In the genomic region with DNA sequence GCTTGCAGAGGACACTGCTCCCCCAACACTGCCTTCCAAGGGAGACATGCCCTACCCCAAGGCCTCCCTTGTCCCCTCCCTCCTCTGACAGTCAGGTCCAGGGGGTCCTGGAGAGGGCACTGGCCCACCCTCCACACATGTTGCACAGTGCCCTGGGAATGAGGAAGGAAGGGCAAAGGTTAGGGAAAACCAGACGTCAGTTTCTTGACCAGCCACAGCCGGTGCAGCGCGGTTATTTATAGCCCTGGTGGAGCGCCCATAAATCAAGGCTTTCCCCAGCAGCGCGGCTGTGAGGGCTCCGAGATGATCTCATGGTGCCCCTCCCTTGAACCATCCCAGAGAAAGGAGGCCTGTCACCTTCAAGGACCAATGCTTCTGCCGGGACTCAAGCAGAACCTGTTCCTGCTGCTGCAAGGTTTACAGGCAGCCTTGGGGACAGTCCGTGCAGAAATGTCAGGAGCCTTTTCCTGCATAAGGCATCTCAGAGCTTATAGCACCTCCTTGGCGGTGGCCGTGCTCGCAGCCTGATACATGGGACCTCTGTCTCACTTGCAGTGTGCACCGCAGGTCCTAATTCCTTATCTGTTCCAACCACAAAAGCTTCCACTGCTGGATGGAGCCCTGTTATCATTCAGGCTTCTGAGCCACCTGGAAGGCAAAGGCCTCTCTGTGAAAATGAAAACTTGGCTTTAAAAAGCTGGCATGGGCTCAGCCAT, we compare ENCODE assay signal across 1 cellular context.
TF ChIP-seq lines count a peak whose summit lies in the region.

No MANE protein-coding gene starts in this region.

TF ChIP-seq in IMR-90, 13 proteins besides CTCF, POLR2A, EP300 and RAD21 (continued from another document):
- TF ChIP-seq, protein P1, sequence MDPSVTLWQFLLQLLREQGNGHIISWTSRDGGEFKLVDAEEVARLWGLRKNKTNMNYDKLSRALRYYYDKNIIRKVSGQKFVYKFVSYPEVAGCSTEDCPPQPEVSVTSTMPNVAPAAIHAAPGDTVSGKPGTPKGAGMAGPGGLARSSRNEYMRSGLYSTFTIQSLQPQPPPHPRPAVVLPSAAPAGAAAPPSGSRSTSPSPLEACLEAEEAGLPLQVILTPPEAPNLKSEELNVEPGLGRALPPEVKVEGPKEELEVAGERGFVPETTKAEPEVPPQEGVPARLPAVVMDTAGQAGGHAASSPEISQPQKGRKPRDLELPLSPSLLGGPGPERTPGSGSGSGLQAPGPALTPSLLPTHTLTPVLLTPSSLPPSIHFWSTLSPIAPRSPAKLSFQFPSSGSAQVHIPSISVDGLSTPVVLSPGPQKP (IDR thresholded peaks at IDR 0.05; ENCODE audit: borderline replicate concordance, low read depth, low read length) = no peak
- TF ChIP-seq SMC3 (IDR thresholded peaks at IDR 0.05; ENCODE audit: low read depth, low read length) = no peak
